9 cellular contexts compared by ENCODE assay signal in the genomic region with DNA sequence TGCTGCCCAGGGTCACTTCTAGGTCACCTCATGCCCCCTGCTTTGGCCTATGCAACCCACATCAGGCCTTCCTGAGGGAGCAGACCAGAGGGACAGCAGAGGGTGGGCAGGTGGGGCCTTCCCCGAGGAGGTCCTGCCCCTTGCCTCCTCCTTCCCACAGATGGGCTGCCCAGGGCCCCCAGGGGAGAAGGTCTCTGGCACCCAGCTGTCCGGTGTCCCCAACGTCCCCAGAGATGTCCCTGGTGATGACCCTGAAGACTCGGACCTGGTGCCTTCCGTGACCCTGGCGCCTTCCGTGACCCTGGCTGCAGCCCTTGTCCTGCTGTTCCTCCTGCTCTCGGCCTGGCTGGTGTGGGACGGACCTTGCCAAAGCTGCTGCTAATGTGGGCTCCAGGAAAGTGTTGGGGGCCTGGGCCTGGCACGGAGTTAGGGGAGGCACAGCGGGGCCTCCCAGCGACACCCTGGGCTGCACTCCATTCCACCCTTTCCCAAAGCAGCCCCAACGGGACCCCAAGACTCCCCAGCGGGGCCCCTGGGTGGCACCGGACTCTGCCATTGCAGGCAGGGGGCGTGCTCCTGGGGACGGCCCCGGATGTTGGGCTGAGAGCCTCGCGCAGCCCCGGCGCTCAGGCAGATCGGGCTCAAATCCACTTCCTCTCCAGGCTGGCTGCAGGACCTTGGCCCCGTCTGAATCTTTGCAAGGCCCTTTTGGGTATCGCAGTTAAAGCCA. TPM values are rescaled to one million over a fixed set of nuclear protein-coding genes. Genes with fewer than 3 reads are reported as not detected.
DNase-seq lines count a peak whose midpoint lies in the region; ATAC-seq and TF ChIP-seq lines count a peak whose summit lies in the region.
"Had no signal": no experiment of that assay in that cellular context is flagged by ENCODE, and none has a peak within 500 bp of the region (broad histone marks: within the 10 kb centered on the region; RNA-seq: fewer than 3 reads in every experiment).

No MANE protein-coding gene starts in this region.

- H4K8ac ChIP-seq in mesenchymal stem cell (ENCODE audit: low read length) = no peak overlapping the region

- H2AK5ac ChIP-seq in mesenchymal stem cell (ENCODE audit: low read length, severe bottlenecking) = no peak overlapping the region

- H3K9me3 ChIP-seq in body of pancreas (no peaks in the 10 kb centered on the region), mesenchymal stem cell (ENCODE audit: control insufficient read depth, low read length) (no peaks in the 10 kb centered on the region)

- H3K23ac ChIP-seq in mesenchymal stem cell (ENCODE audit: low read length in 2 of 2) = no peak overlapping the region

- H2BK12ac ChIP-seq in mesenchymal stem cell (ENCODE audit: low read length in 2 of 2) = no peak overlapping the region

- no peak overlapping the region for H3K4me3 ChIP-seq in body of pancreas
- H3K4me3 ChIP-seq in mesenchymal stem cell (ENCODE audit: insufficient read depth in 1 of 2, low read depth in 1 of 2, low read length in 2 of 2) = peak overlapping the region in 1 of 2 experiments; percentile 5

- DNase-seq in activated T-cell treated with anti-CD3 and anti-CD28 coated beads, Interleukin-2, amount 50 U/mL, for 24 hours = no peak
- no peak for DNase-seq in activated T-cell treated with anti-CD3 and anti-CD28 coated beads, Interleukin-2, amount 50 U/mL, for 1 hour
- DNase-seq in NAMALWA (ENCODE audit: low spot score) (peak; percentile 53), body of pancreas (no peak), HK-2 (ENCODE audit: unreplicated experiment) (no peak), mesenchymal stem cell (no peak), GOT3 (lab: John Stamatoyannopoulos, UW) (no peak)

- H3K4me1 ChIP-seq in body of pancreas (peaks cover 18% of the 10 kb centered on the region), mesenchymal stem cell (ENCODE audit: control insufficient read depth, insufficient read depth, low read depth, low read length) (peaks cover 19% of the 10 kb centered on the region)

- peaks cover 4% of the 10 kb centered on the region for H3K27me3 Mint-ChIP-seq in activated T-cell treated with anti-CD3 and anti-CD28 coated beads, Interleukin-2, amount 50 U/mL, for 24 hours
- no peaks in the 10 kb centered on the region for H3K27me3 Mint-ChIP-seq in stimulated activated naive CD8-positive, alpha-beta T cell treated with anti-CD3 and anti-CD28 coated beads, Interleukin-15, Interleukin-2, amounts not matched to agents 100 ng/mL and 50 ng/mL, for 24 hours

- H3K14ac ChIP-seq in mesenchymal stem cell (ENCODE audit: low read length in 2 of 2) = no peak overlapping the region

- intact Hi-C loops in body of pancreas (cut with DNase I) = loop anchor here (5.0 to 10.0 kb wide), 3 partner anchors 78 to 298 kb away; partner anchors contain the start of gene SURF6

- peak overlapping the region; percentile 50 for H3K27ac Mint-ChIP-seq in activated T-cell treated with anti-CD3 and anti-CD28 coated beads, Interleukin-2, amount 50 U/mL, for 24 hours
- H3K27ac Mint-ChIP-seq in stimulated activated naive CD8-positive, alpha-beta T cell treated with anti-CD3 and anti-CD28 coated beads, Interleukin-15, Interleukin-2, amounts not matched to agents 100 ng/mL and 50 ng/mL, for 24 hours = no peak overlapping the region

- no peak overlapping the region for H4K91ac ChIP-seq in mesenchymal stem cell (ENCODE audit: low read length)

- no peak overlapping the region for H2BK120ac ChIP-seq in mesenchymal stem cell (ENCODE audit: low read depth, low read length)

- H3K4ac ChIP-seq in mesenchymal stem cell (ENCODE audit: low read depth in 1 of 2, low read length in 2 of 2) = no peak overlapping the region

- no peak overlapping the region for H2BK15ac ChIP-seq in mesenchymal stem cell (ENCODE audit: low read depth, poor library complexity, severe bottlenecking)

- H3K27me3 ChIP-seq in body of pancreas (no peaks in the 10 kb centered on the region), mesenchymal stem cell (ENCODE audit: control insufficient read depth in 1 of 2, insufficient read depth in 1 of 2, low read length in 2 of 2) (peaks cover 11 to 25% of the 10 kb centered on the region in 2 experiments)

- H3K36me3 ChIP-seq in body of pancreas (replicated peaks in 1 of 2; ENCODE audit: insufficient read depth in 1 of 2, low read depth in 2 of 2) = no peaks in the 10 kb centered on the region
- no peaks in the 10 kb centered on the region for H3K36me3 ChIP-seq in mesenchymal stem cell (ENCODE audit: control insufficient read depth in 1 of 2, insufficient read depth in 2 of 2, low read depth in 1 of 2, low read length in 2 of 2)

- H3K79me1 ChIP-seq in mesenchymal stem cell (replicated peaks; ENCODE audit: low read length, poor library complexity, severe bottlenecking) = no peaks in the 10 kb centered on the region

- no peak overlapping the region for H3K4me2 ChIP-seq in mesenchymal stem cell (ENCODE audit: low read length, poor library complexity, severe bottlenecking)

- H2BK5ac ChIP-seq in mesenchymal stem cell (ENCODE audit: low read depth, low read length, poor library complexity, severe bottlenecking) = no peak overlapping the region

- H3K27ac ChIP-seq in body of pancreas (peak overlapping the region in 2 of 4 donors; percentile 18 to 39), mesenchymal stem cell (ENCODE audit: low read length, poor library complexity, severe bottlenecking) (no peak overlapping the region)

- H3K18ac ChIP-seq in mesenchymal stem cell (ENCODE audit: low read depth in 1 of 2, low read length in 2 of 2) = no peak overlapping the region

- no peaks in the 10 kb centered on the region for H3K36me3 Mint-ChIP-seq in activated T-cell treated with anti-CD3 and anti-CD28 coated beads, Interleukin-2, amount 50 U/mL, for 24 hours (ENCODE audit: low read depth)
- no peaks in the 10 kb centered on the region for H3K36me3 Mint-ChIP-seq in stimulated activated naive CD8-positive, alpha-beta T cell treated with anti-CD3 and anti-CD28 coated beads, Interleukin-15, Interleukin-2, amounts not matched to agents 100 ng/mL and 50 ng/mL, for 24 hours (ENCODE audit: low read depth)

- WGBS in body of pancreas, 2 donors = 46 to 61% methylated on average over 4 to 22 of the region's 25 CpGs
- 75% methylated on average over 25 of the region's 25 CpGs for WGBS in mesenchymal stem cell

- no peaks in the 10 kb centered on the region for H3K9me3 Mint-ChIP-seq in activated T-cell treated with anti-CD3 and anti-CD28 coated beads, Interleukin-2, amount 50 U/mL, for 24 hours
- H3K9me3 Mint-ChIP-seq in stimulated activated naive CD8-positive, alpha-beta T cell treated with anti-CD3 and anti-CD28 coated beads, Interleukin-15, Interleukin-2, amounts not matched to agents 100 ng/mL and 50 ng/mL, for 24 hours = no peaks in the 10 kb centered on the region

- H3K4me3 Mint-ChIP-seq in activated T-cell treated with anti-CD3 and anti-CD28 coated beads, Interleukin-2, amount 50 U/mL, for 24 hours = no peak overlapping the region
- H3K4me3 Mint-ChIP-seq in stimulated activated naive CD8-positive, alpha-beta T cell treated with anti-CD3 and anti-CD28 coated beads, Interleukin-15, Interleukin-2, amounts not matched to agents 100 ng/mL and 50 ng/mL, for 24 hours = peak overlapping the region; percentile 45

- no peak overlapping the region for H3K9ac ChIP-seq in mesenchymal stem cell (ENCODE audit: low read length)

- TF ChIP-seq CTCF in body of pancreas (IDR thresholded peaks at IDR 0.05) = no peak

- no peak for TF ChIP-seq POLR2A in body of pancreas (IDR thresholded peaks at IDR 0.05)

- no peak overlapping the region for H2AFZ ChIP-seq in mesenchymal stem cell (ENCODE audit: low read depth, low read length)

- H3K4me1 Mint-ChIP-seq in activated T-cell treated with anti-CD3 and anti-CD28 coated beads, Interleukin-2, amount 50 U/mL, for 24 hours (ENCODE audit: low read depth) = peaks cover 4% of the 10 kb centered on the region
- peaks cover 6% of the 10 kb centered on the region for H3K4me1 Mint-ChIP-seq in stimulated activated naive CD8-positive, alpha-beta T cell treated with anti-CD3 and anti-CD28 coated beads, Interleukin-15, Interleukin-2, amounts not matched to agents 100 ng/mL and 50 ng/mL, for 24 hours (ENCODE audit: low read depth)

- ATAC-seq in body of pancreas = peak; percentile 14

RNA-seq across cellular contexts. Expression of gene SLC2A6, which starts 6.8 kb away (rescaled TPM):
- total RNA-seq in body of pancreas = 1 to 10 TPM; 2.6 to 3.0 TPM
- polyA plus RNA-seq in mesenchymal stem cell (2013, experiment 1 of 2) = 29.4 TPM
- 28.2 TPM for polyA plus RNA-seq in mesenchymal stem cell (2013, experiment 2 of 2)

RNA-seq across cellular contexts. Expression of gene CACFD1, which starts 25.9 kb away (rescaled TPM):
- 10 to 100 TPM; 19.2 to 25.4 TPM for total RNA-seq in body of pancreas
- 6.9 TPM for polyA plus RNA-seq in mesenchymal stem cell (2013, experiment 1 of 2)
- polyA plus RNA-seq in mesenchymal stem cell (2013, experiment 2 of 2) = 6.9 TPM

RNA-seq across cellular contexts. Expression of gene MYMK, which starts 39.1 kb away (rescaled TPM):
- not detected for total RNA-seq in body of pancreas
- not detected for polyA plus RNA-seq in mesenchymal stem cell (2013, experiment 1 of 2)
- polyA plus RNA-seq in mesenchymal stem cell (2013, experiment 2 of 2) = not detected
- polyA plus RNA-seq: BJ had no signal

RNA-seq across cellular contexts. Expression of gene ADAMTSL2, which starts 48.8 kb away (rescaled TPM):
- total RNA-seq in body of pancreas = 10 to 100 TPM in 1 of 2 donors, 1 to 10 TPM in 1; 4.2 to 21.8 TPM
- 0.22 TPM for polyA plus RNA-seq in mesenchymal stem cell (2013, experiment 1 of 2)
- polyA plus RNA-seq in mesenchymal stem cell (2013, experiment 2 of 2) = 0.21 TPM
- polyA plus RNA-seq: BJ had no signal
